In genomic region chr9:83247732-83248131, GRCh38 we compare ENCODE assay signal across 24 cellular contexts.
DNase-seq lines count a peak whose midpoint lies in the region; ATAC-seq, FAIRE-seq and TF ChIP-seq lines count a peak whose summit lies in the region.
"Had no signal": no experiment of that assay in that cellular context is flagged by ENCODE, and none has a peak within 500 bp of the region (broad histone marks: within the 10 kb centered on the region; RNA-seq: fewer than 3 reads in every experiment).

No MANE protein-coding gene starts in this region.

- no peak for TF ChIP-seq POLR2A in GM18505 (IDR thresholded peaks at IDR 0.05; ENCODE audit: borderline replicate concordance, extremely low read depth, insufficient read depth, insufficient read length)

- TF ChIP-seq CTCF in GM20000 (IDR thresholded peaks at IDR 0.05; ENCODE audit: extremely low read depth, missing control alignments), result no peak
- no peak for TF ChIP-seq CTCF in pancreas (IDR thresholded peaks at IDR 0.05)

- H3K36me3 Mint-ChIP-seq in immature natural killer cell, result peaks cover 5 to 17% (median 16%) of the 10 kb centered on the region in 3 donors
- H3K36me3 Mint-ChIP-seq: activated naive CD4-positive, alpha-beta T cell treated with anti-CD3 and anti-CD28 coated beads, Interleukin-2, amount 10 ng/mL, durations not matched to agents 7 days and 5 days; mesothelial cell of epicardium had no signal

- DNase-seq in GM20000 (ENCODE audit: low spot score) (peak; percentile 25), immature natural killer cell (no peak), pancreas (no peak)
- DNase-seq: activated naive CD4-positive, alpha-beta T cell treated with anti-CD3 and anti-CD28 coated beads, Interleukin-2, amount 10 ng/mL, durations not matched to agents 7 days and 5 days; activated T-cell treated with anti-CD3 and anti-CD28 coated beads, Interleukin-2, amount 50 U/mL, for 1 hour; CD8-positive, alpha-beta memory T cell; DMS79; GM23248; NCI-H1417 treated with DMSO at 0.1 percent for 48 hours; NCI-H2171; NCI-H774; nephron progenitor cell; OCI-M1; SHP77 treated with DMSO at 0.1 percent for 48 hours; stimulated activated naive CD8-positive, alpha-beta T cell treated with anti-CD3 and anti-CD28 coated beads, Interleukin-15, amount 100 ng/mL, for 72 hours; upper lobe of left lung had no signal

- no peaks in the 10 kb centered on the region for H3K4me1 ChIP-seq in pancreas
- H3K4me1 ChIP-seq: upper lobe of left lung had no signal

- no peaks in the 10 kb centered on the region for H3K9me3 ChIP-seq in pancreas
- H3K9me3 ChIP-seq: upper lobe of left lung had no signal

- H3K27me3 ChIP-seq in pancreas, result no peaks in the 10 kb centered on the region
- H3K27me3 ChIP-seq: upper lobe of left lung had no signal

- H3K27me3 Mint-ChIP-seq in immature natural killer cell (ENCODE audit: low read depth in 3 of 3), result no peaks in the 10 kb centered on the region
- H3K27me3 Mint-ChIP-seq: activated naive CD4-positive, alpha-beta T cell treated with anti-CD3 and anti-CD28 coated beads, Interleukin-2, amount 10 ng/mL, durations not matched to agents 7 days and 5 days; CD8-positive, alpha-beta memory T cell; progenitor cell of endocrine pancreas; stimulated activated naive CD8-positive, alpha-beta T cell treated with anti-CD3 and anti-CD28 coated beads, Interleukin-15, amount 100 ng/mL, for 72 hours had no signal

- peaks cover 4 to 27% (median 17%) of the 10 kb centered on the region in 6 donors for H3K9me3 Mint-ChIP-seq in immature natural killer cell

- 83 to 95% methylated on average over 4 of the region's 4 CpGs for WGBS in pancreas, 2 donors

- H3K27ac Mint-ChIP-seq in immature natural killer cell, result no peak overlapping the region
- H3K27ac Mint-ChIP-seq: activated naive CD4-positive, alpha-beta T cell treated with anti-CD3 and anti-CD28 coated beads, Interleukin-2, amount 10 ng/mL, durations not matched to agents 7 days and 5 days; CD8-positive, alpha-beta memory T cell; mesothelial cell of epicardium; nephron progenitor cell; progenitor cell of endocrine pancreas; stimulated activated naive CD8-positive, alpha-beta T cell treated with anti-CD3 and anti-CD28 coated beads, Interleukin-15, amount 100 ng/mL, for 72 hours; T-helper 1 cell treated with Interleukin-12 subunit alpha and Interleukin-12 subunit beta and Interleukin-4 antibody, amounts not matched to agents 30 μg/mL and 1 μg/mL, for 36 hours had no signal

- intact Hi-C loops in pancreas (cut with DNase I), result no loop called here

- H3K4me3 Mint-ChIP-seq in immature natural killer cell, result no peak overlapping the region
- H3K4me3 Mint-ChIP-seq: activated naive CD4-positive, alpha-beta T cell treated with anti-CD3 and anti-CD28 coated beads, Interleukin-2, amount 10 ng/mL, durations not matched to agents 7 days and 5 days; CD8-positive, alpha-beta memory T cell; mesothelial cell of epicardium; nephron progenitor cell; stimulated activated naive CD8-positive, alpha-beta T cell treated with anti-CD3 and anti-CD28 coated beads, Interleukin-15, amount 100 ng/mL, for 72 hours; T-helper 1 cell treated with Interleukin-12 subunit alpha and Interleukin-12 subunit beta and Interleukin-4 antibody, amounts not matched to agents 30 μg/mL and 1 μg/mL, for 36 hours had no signal

- no peak overlapping the region for H3K27ac ChIP-seq in pancreas
- H3K27ac ChIP-seq: GM23248, upper lobe of left lung had no signal

- no peaks in the 10 kb centered on the region for H3K4me1 Mint-ChIP-seq in immature natural killer cell
- H3K4me1 Mint-ChIP-seq: activated naive CD4-positive, alpha-beta T cell treated with anti-CD3 and anti-CD28 coated beads, Interleukin-2, amount 10 ng/mL, durations not matched to agents 7 days and 5 days; CD8-positive, alpha-beta memory T cell; mesothelial cell of epicardium; nephron progenitor cell; stimulated activated naive CD8-positive, alpha-beta T cell treated with anti-CD3 and anti-CD28 coated beads, Interleukin-15, amount 100 ng/mL, for 72 hours had no signal

- ATAC-seq in GM18517 (IDR thresholded peaks at IDR 0.05; ENCODE audit: unreplicated experiment) (peak; percentile 77), HG02884 (IDR thresholded peaks at IDR 0.05; ENCODE audit: unreplicated experiment) (peak; percentile 90), HG03520 (IDR thresholded peaks at IDR 0.05; ENCODE audit: unreplicated experiment) (peak; percentile 87), pancreas (no peak), GM18505 (IDR thresholded peaks at IDR 0.05; ENCODE audit: unreplicated experiment) (no peak)
- ATAC-seq: HepG2; stimulated activated naive CD8-positive, alpha-beta T cell treated with anti-CD3 and anti-CD28 coated beads, Interleukin-15, amount 100 ng/mL, for 72 hours had no signal

- FAIRE-seq in pancreas (lab: Jason Lieb, UNC), result no peak
- FAIRE-seq: HepG2 had no signal

- H3K4me3 ChIP-seq in pancreas, result no peak overlapping the region
- H3K4me3 ChIP-seq: GM23248, upper lobe of left lung had no signal

- no peaks in the 10 kb centered on the region for H3K36me3 ChIP-seq in pancreas

Comparison
In these comparisons a context has a peak if more than half of its experiments do, and no peak if none do; other contexts are left out.
1. ATAC-seq: peak in GM18517 (single experiment), HG02884 (single experiment) and HG03520 (single experiment); none in pancreas (0 of 4) and GM18505 (single experiment).